In the genomic region with DNA sequence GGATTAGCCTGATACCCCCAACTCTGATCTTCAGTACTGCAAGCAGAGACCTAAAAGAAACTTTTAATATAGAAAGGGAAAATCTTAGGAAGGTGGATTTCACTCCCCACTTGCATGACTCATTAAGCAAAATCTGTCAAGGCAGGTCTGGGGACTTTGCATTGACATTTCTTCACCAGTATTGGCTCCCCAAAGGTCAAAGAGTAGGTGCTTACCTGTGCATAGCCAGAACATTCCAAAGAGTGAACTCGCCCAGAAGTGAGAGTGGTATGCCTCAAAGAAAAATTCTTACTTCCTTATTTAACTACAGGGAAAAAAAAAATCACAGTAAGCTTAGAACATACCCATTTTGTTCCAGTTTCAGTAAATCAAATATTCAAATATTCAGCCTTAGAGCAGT, we compare ENCODE assay signal across 21 cellular contexts.
DNase-seq lines count a peak whose midpoint lies in the region; ATAC-seq lines count a peak whose summit lies in the region.
"Had no signal": no experiment of that assay in that cellular context is flagged by ENCODE, and none has a peak within 500 bp of the region (broad histone marks: within the 10 kb centered on the region; RNA-seq: fewer than 3 reads in every experiment).

No MANE protein-coding gene starts in this region.

- no peaks in the 10 kb centered on the region for H3K9me3 ChIP-seq in right cardiac atrium (ENCODE audit: control insufficient read depth, low read length)
- H3K9me3 ChIP-seq: BE2C, HAP-1, MG63, Peyer's patch, SK-N-SH had no signal

- H3K27ac Mint-ChIP-seq in activated CD4-positive, alpha-beta T cell treated with anti-CD3 and anti-CD28 coated beads, Interleukin-2, amount 10 ng/mL, durations not matched to agents 24 days and 14 days = no peak overlapping the region
- H3K27ac Mint-ChIP-seq: CD4-positive, alpha-beta T cell had no signal

- H3K27me3 ChIP-seq in right cardiac atrium (ENCODE audit: control insufficient read depth, insufficient read depth) (no peaks in the 10 kb centered on the region), H7 (ENCODE audit: control insufficient read depth, insufficient read depth, low read length) (no peaks in the 10 kb centered on the region)
- H3K27me3 ChIP-seq: BE2C, MG63, Peyer's patch had no signal

- intact Hi-C loops in activated CD4-positive, alpha-beta T cell treated with anti-CD3 and anti-CD28 coated beads, Interleukin-2, amount 10 ng/mL, durations not matched to agents 24 days and 14 days (cut with micrococcal nuclease) = no loop called here
- intact Hi-C loops in left colon (cut with DNase I, micrococcal nuclease) = no loop called here
- intact Hi-C loops in right cardiac atrium (cut with DNase I) = no loop called here

- no peaks in the 10 kb centered on the region for H3K36me3 ChIP-seq in H7 (replicated peaks; ENCODE audit: control insufficient read depth, insufficient read depth, low read length)
- H3K36me3 ChIP-seq: BE2C, HAP-1, MG63, Peyer's patch had no signal

- WGBS in right cardiac atrium = 80% methylated on average over 1 of the region's 1 CpG

- H3K4me1 ChIP-seq in right cardiac atrium (ENCODE audit: control insufficient read depth, insufficient read depth, low read length) = no peaks in the 10 kb centered on the region
- H3K4me1 ChIP-seq: BE2C, HAP-1, Peyer's patch had no signal

- ATAC-seq in left colon (peak; percentile 78), right cardiac atrium (no peak), GM21723 (IDR thresholded peaks at IDR 0.05; ENCODE audit: unreplicated experiment) (no peak)

- peak; percentile 35 for DNase-seq in activated CD4-positive, alpha-beta T cell treated with anti-CD3 and anti-CD28 coated beads, Interleukin-2, amount 10 ng/mL, durations not matched to agents 24 days and 14 days
- DNase-seq in activated CD4-positive, alpha-beta T cell treated with anti-CD3 and anti-CD28 coated beads for 48 hours = no peak
- no peak for DNase-seq in epithelial cell of prostate (ENCODE audit: low read depth, low spot score)
- no peak for DNase-seq in left colon
- DNase-seq in right cardiac atrium = no peak
- no peak for DNase-seq in HuH-7.5 (ENCODE audit: low spot score)
- no peak for DNase-seq in H7
- DNase-seq: BE2C; CD4-positive, alpha-beta T cell; NCI-H1092; NCI-H146; NCI-H2081; NCI-H510A treated with DMSO at 0.1 percent for 48 hours; Peyer's patch; SHP77; SK-N-SH had no signal

- no peak overlapping the region for H3K4me3 ChIP-seq in right cardiac atrium (ENCODE audit: low read length)
- H3K4me3 ChIP-seq in H7 (ENCODE audit: insufficient read depth, low read depth, low read length) = no peak overlapping the region
- H3K4me3 ChIP-seq: HAP-1, MG63, Peyer's patch had no signal

- H3K4me1 Mint-ChIP-seq in activated CD4-positive, alpha-beta T cell treated with anti-CD3 and anti-CD28 coated beads, Interleukin-2, amount 10 ng/mL, durations not matched to agents 24 days and 14 days = no peaks in the 10 kb centered on the region

- H3K4me3 Mint-ChIP-seq in activated CD4-positive, alpha-beta T cell treated with anti-CD3 and anti-CD28 coated beads, Interleukin-2, amount 10 ng/mL, durations not matched to agents 24 days and 14 days = no peak overlapping the region
- H3K4me3 Mint-ChIP-seq: CD4-positive, alpha-beta T cell had no signal

- peaks cover 3% of the 10 kb centered on the region for H3K9me3 Mint-ChIP-seq in activated CD4-positive, alpha-beta T cell treated with anti-CD3 and anti-CD28 coated beads, Interleukin-2, amount 10 ng/mL, durations not matched to agents 24 days and 14 days
- H3K9me3 Mint-ChIP-seq: CD4-positive, alpha-beta T cell had no signal

- H3K27me3 Mint-ChIP-seq in activated CD4-positive, alpha-beta T cell treated with anti-CD3 and anti-CD28 coated beads, Interleukin-2, amount 10 ng/mL, durations not matched to agents 24 days and 14 days = no peaks in the 10 kb centered on the region
- H3K27me3 Mint-ChIP-seq: CD4-positive, alpha-beta T cell had no signal

- H3K27ac ChIP-seq in epithelial cell of prostate (peak overlapping the region; percentile 59), right cardiac atrium (ENCODE audit: low read length) (no peak overlapping the region)
- H3K27ac ChIP-seq: 22Rv1, KMS-11, Peyer's patch had no signal

- H3K36me3 Mint-ChIP-seq in activated CD4-positive, alpha-beta T cell treated with anti-CD3 and anti-CD28 coated beads, Interleukin-2, amount 10 ng/mL, durations not matched to agents 24 days and 14 days (ENCODE audit: low read depth) = no peaks in the 10 kb centered on the region
